In the genomic region with DNA sequence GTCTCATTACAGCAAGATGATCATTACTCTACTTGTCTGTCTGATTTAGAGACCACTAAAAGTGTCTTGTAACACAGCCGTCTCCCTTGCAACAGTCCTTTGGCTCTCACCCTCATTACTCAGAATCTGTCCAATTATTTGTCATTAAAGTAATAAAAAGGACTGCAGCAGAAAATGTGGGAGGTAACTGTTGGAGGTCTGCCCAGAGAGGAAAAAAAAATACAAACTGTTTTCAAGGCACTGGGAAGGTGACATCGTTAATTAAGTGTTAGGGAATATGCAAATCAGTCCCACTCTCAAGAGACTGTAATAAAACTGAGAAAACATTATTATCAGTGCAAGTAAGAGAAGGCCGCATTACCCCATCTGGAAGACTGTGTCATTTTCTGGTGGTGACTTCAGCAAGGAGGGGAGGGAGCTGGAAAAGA, we compare ENCODE assay signal across 22 cellular contexts.
DNase-seq lines count a peak whose midpoint lies in the region; ATAC-seq, FAIRE-seq and TF ChIP-seq lines count a peak whose summit lies in the region.
"Had no signal": no experiment of that assay in that cellular context is flagged by ENCODE, and none has a peak within 500 bp of the region (broad histone marks: within the 10 kb centered on the region; RNA-seq: fewer than 3 reads in every experiment).

No MANE protein-coding gene starts in this region.

- TF ChIP-seq POLR2A in body of pancreas (IDR thresholded peaks at IDR 0.05) = no peak

- H3K4me1 Mint-ChIP-seq in astrocyte (ENCODE audit: low read depth, unreplicated experiment) = peaks cover 2% of the 10 kb centered on the region
- H3K4me1 Mint-ChIP-seq: activated naive CD8-positive, alpha-beta T cell treated with anti-CD3 and anti-CD28 coated beads, Interleukin-2, amount 10 ng/mL, durations not matched to agents 7 days and 5 days; stimulated activated memory B cell treated with anti-CD40 and anti-IgM and Interleukin-4, amounts not matched to agents 10 μg/mL and 1 μg/mL and 100 μg/mL, for 72 hours had no signal

- H3K9me3 ChIP-seq in astrocyte (ENCODE audit: insufficient read depth, low read depth, low read length) (no peaks in the 10 kb centered on the region), body of pancreas (no peaks in the 10 kb centered on the region)

- no peak for TF ChIP-seq CTCF in astrocyte (IDR thresholded peaks at IDR 0.05; ENCODE audit: insufficient read depth, low read depth, low read length)
- TF ChIP-seq CTCF in retinal pigment epithelial cell (conservative IDR thresholded peaks at IDR 0.05; ENCODE audit: low read depth, low read length) = no peak
- no peak for TF ChIP-seq CTCF in body of pancreas (IDR thresholded peaks at IDR 0.05)

- H3K4me3 ChIP-seq in astrocyte (ENCODE audit: insufficient read depth, low read depth, low read length) (no peak overlapping the region), retinal pigment epithelial cell (ENCODE audit: low read length) (no peak overlapping the region), body of pancreas (no peak overlapping the region)
- H3K4me3 ChIP-seq: PC-9 had no signal

- no peaks in the 10 kb centered on the region for H3K9me3 Mint-ChIP-seq in astrocyte (ENCODE audit: unreplicated experiment)
- H3K9me3 Mint-ChIP-seq: stimulated activated memory B cell treated with anti-CD40 and anti-IgM and Interleukin-4, amounts not matched to agents 10 μg/mL and 1 μg/mL and 100 μg/mL, for 72 hours had no signal

- H2AFZ ChIP-seq in astrocyte (ENCODE audit: low read depth, low read length) = no peak overlapping the region
- H2AFZ ChIP-seq: PC-9 had no signal

- ATAC-seq in body of pancreas = no peak
- ATAC-seq: left lobe of liver; stimulated activated memory B cell treated with anti-CD40 and anti-IgM and Interleukin-4, amounts not matched to agents 10 μg/mL and 1 μg/mL and 100 μg/mL, for 72 hours had no signal

- intact Hi-C loops in body of pancreas (cut with DNase I) = no loop called here

- H3K4me2 ChIP-seq in astrocyte (ENCODE audit: low read length) = no peak overlapping the region
- H3K4me2 ChIP-seq: PC-9 had no signal

- H3K4me3 Mint-ChIP-seq in astrocyte (ENCODE audit: unreplicated experiment) = no peak overlapping the region
- H3K4me3 Mint-ChIP-seq: activated naive CD8-positive, alpha-beta T cell treated with anti-CD3 and anti-CD28 coated beads, Interleukin-2, amount 10 ng/mL, durations not matched to agents 7 days and 5 days; stimulated activated memory B cell treated with anti-CD40 and anti-IgM and Interleukin-4, amounts not matched to agents 10 μg/mL and 1 μg/mL and 100 μg/mL, for 72 hours had no signal

- DNase-seq in NCI-H1092 (lab: John Stamatoyannopoulos, UW) = peak; percentile 32
- peak; percentile 78 for DNase-seq in NCI-H2171 (lab: John Stamatoyannopoulos, UW)
- peak; percentile 16 for DNase-seq in astrocyte (ENCODE audit: low read depth)
- peak; percentile 10 for DNase-seq in retinal pigment epithelial cell (ENCODE audit: low read depth)
- no peak for DNase-seq in NK-92 treated with Interleukin-12 subunit alpha and Interleukin-12 subunit beta, amount 100 ng/mL, for 24 hours (lab: John Stamatoyannopoulos, UW)
- DNase-seq in body of pancreas = no peak
- DNase-seq in NCI-H187 (lab: John Stamatoyannopoulos, UW) = no peak
- no peak for DNase-seq in islet precursor cell
- DNase-seq: activated naive CD8-positive, alpha-beta T cell treated with anti-CD3 and anti-CD28 coated beads, Interleukin-2, amount 10 ng/mL, durations not matched to agents 7 days and 5 days; AML-193; dermis blood vessel endothelial cell; GDM1; Kasumi-1; midbrain; NCI-H226; PC-9; stimulated activated CD4-positive, alpha-beta T cell treated with anti-CD3 and anti-CD28 coated beads, Interleukin-15, amount 100 ng/mL, for 24 hours had no signal

- no peaks in the 10 kb centered on the region for H3K4me1 ChIP-seq in astrocyte (ENCODE audit: insufficient read depth, low read length)
- no peaks in the 10 kb centered on the region for H3K4me1 ChIP-seq in body of pancreas

- H3K36me3 Mint-ChIP-seq in astrocyte (ENCODE audit: low read depth, unreplicated experiment) = no peaks in the 10 kb centered on the region
- H3K36me3 Mint-ChIP-seq: activated naive CD8-positive, alpha-beta T cell treated with anti-CD3 and anti-CD28 coated beads, Interleukin-2, amount 10 ng/mL, durations not matched to agents 7 days and 5 days; stimulated activated memory B cell treated with anti-CD40 and anti-IgM and Interleukin-4, amounts not matched to agents 10 μg/mL and 1 μg/mL and 100 μg/mL, for 72 hours had no signal

- H3K9ac ChIP-seq in astrocyte (ENCODE audit: low read length) = no peak overlapping the region

- H3K27me3 ChIP-seq in astrocyte (ENCODE audit: insufficient read depth, low read length) (no peaks in the 10 kb centered on the region), body of pancreas (no peaks in the 10 kb centered on the region)

- H3K27ac ChIP-seq in astrocyte (ENCODE audit: low read depth, low read length) (no peak overlapping the region), body of pancreas (no peak overlapping the region)
- H3K27ac ChIP-seq: epithelial cell of prostate, PC-9 had no signal

- no peak overlapping the region for H3K27ac Mint-ChIP-seq in astrocyte (ENCODE audit: unreplicated experiment)
- H3K27ac Mint-ChIP-seq: activated naive CD8-positive, alpha-beta T cell treated with anti-CD3 and anti-CD28 coated beads, Interleukin-2, amount 10 ng/mL, durations not matched to agents 7 days and 5 days; stimulated activated memory B cell treated with anti-CD40 and anti-IgM and Interleukin-4, amounts not matched to agents 10 μg/mL and 1 μg/mL and 100 μg/mL, for 72 hours had no signal

- H3K27me3 Mint-ChIP-seq in astrocyte (ENCODE audit: low read depth, unreplicated experiment) = no peaks in the 10 kb centered on the region
- H3K27me3 Mint-ChIP-seq: activated naive CD8-positive, alpha-beta T cell treated with anti-CD3 and anti-CD28 coated beads, Interleukin-2, amount 10 ng/mL, durations not matched to agents 7 days and 5 days; stimulated activated memory B cell treated with anti-CD40 and anti-IgM and Interleukin-4, amounts not matched to agents 10 μg/mL and 1 μg/mL and 100 μg/mL, for 72 hours had no signal

- no peaks in the 10 kb centered on the region for H3K79me2 ChIP-seq in astrocyte (ENCODE audit: insufficient read depth, low read length)

- 38 to 46% methylated on average over 3 of the region's 3 CpGs for WGBS in body of pancreas, 2 donors

- no peaks in the 10 kb centered on the region for H3K36me3 ChIP-seq in astrocyte (ENCODE audit: insufficient read depth, low read length)
- H3K36me3 ChIP-seq in body of pancreas (replicated peaks in 1 of 2; ENCODE audit: insufficient read depth in 1 of 2, low read depth in 2 of 2) = no peaks in the 10 kb centered on the region

- H4K20me1 ChIP-seq in astrocyte (ENCODE audit: insufficient read depth, low read length) = no peaks in the 10 kb centered on the region

- no peak for FAIRE-seq in astrocyte (lab: Jason Lieb, UNC)
- FAIRE-seq: D721Med, frontal cortex had no signal

Comparison
In these comparisons a context has a peak if more than half of its experiments do, and no peak if none do; other contexts are left out.
1. DNase-seq: peak in NCI-H1092 (single experiment), NCI-H2171 (single experiment), astrocyte (single experiment) and retinal pigment epithelial cell (single experiment); none in NK-92 treated with Interleukin-12 subunit alpha and Interleukin-12 subunit beta, amount 100 ng/mL, for 24 hours (single experiment), body of pancreas (0 of 4), NCI-H187 (0 of 2) and islet precursor cell (single experiment).